In the genomic region with DNA sequence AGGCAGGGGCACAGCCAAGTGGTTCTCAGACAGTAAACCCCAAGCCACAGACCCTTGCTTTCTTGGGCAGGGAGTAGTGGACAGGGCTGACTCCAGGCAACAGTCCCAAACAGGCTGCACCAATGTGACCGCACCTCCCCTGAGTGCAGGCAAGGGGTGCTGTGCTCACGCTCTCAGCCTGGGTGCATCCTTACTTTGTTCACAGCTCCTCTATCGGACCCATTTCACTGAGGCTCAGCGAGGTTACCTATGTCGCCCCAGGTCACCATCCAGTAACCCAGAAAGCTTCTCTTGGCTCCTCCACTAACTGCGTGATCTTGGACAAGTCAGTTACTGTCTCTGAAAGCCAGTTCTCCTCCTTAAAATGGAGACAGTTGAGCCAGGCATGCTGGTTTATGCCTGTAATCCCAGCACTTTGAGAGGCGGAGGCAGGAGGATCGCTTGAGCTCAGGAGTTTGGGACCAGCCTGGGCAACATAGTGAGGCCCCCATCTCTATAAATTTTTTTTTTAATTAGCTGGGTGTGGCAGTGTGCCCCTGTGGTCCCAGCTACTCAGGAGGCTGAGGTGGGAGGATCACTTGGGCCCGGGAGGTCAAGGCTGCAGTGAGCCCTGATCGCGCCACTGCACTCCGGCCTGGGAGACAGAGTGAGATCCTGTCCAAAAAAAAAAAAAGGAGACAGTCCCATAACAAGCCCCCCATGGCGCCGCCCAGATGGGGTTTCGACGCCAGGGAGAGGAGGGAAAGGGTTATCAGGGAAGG, we compare ENCODE assay signal across 8 cellular contexts. TPM values are rescaled to one million over a fixed set of nuclear protein-coding genes. Genes with fewer than 3 reads are reported as not detected.
DNase-seq lines count a peak whose midpoint lies in the region; ATAC-seq, FAIRE-seq and TF ChIP-seq lines count a peak whose summit lies in the region.

No MANE protein-coding gene starts in this region.

- peaks cover 0 to 18% (median 3%) of the 10 kb centered on the region in 4 donors for H3K4me1 ChIP-seq in Peyer's patch
- H3K4me1 ChIP-seq in trophoblast cell (ENCODE audit: control insufficient read depth in 1 of 2, insufficient read depth in 2 of 2, low read length in 2 of 2): peaks cover 7 to 9% of the 10 kb centered on the region in 2 experiments

- no peak overlapping the region for H3K14ac ChIP-seq in trophoblast cell (ENCODE audit: low read length)

- peaks cover 3% of the 10 kb centered on the region for H3K79me1 ChIP-seq in trophoblast cell (ENCODE audit: low read length)

- no peak overlapping the region for H4K91ac ChIP-seq in trophoblast cell (ENCODE audit: low read depth, low read length)

- no peak for DNase-seq in GM06990 (ENCODE audit: extremely low read depth, insufficient read length)
- DNase-seq in Peyer's patch: no peak
- DNase-seq in erythroblast (lab: John Stamatoyannopoulos, UW): peak; percentile 16 to 28
- no peak for DNase-seq in trophoblast cell
- no peak for DNase-seq in GM12891 (ENCODE audit: insufficient read length, low spot score)
- no peak for DNase-seq in SW480 (ENCODE audit: low spot score)
- DNase-seq in pons (ENCODE audit: low spot score): no peak

- H3K9me3 ChIP-seq in Peyer's patch (no peaks in the 10 kb centered on the region), trophoblast cell (ENCODE audit: insufficient read depth, low read depth, low read length) (peaks cover 3% of the 10 kb centered on the region)

- H2BK120ac ChIP-seq in trophoblast cell (ENCODE audit: insufficient read depth, low read length, poor library complexity): no peak overlapping the region

- peak overlapping the region; percentile 79 for H4K8ac ChIP-seq in trophoblast cell (ENCODE audit: low read depth, low read length)

- no peak overlapping the region for H2BK12ac ChIP-seq in trophoblast cell (ENCODE audit: low read length)

- H3K79me2 ChIP-seq in trophoblast cell (ENCODE audit: control insufficient read depth, insufficient read depth, low read length, poor library complexity): peaks cover 3% of the 10 kb centered on the region

- WGBS in trophoblast cell (ENCODE audit: extremely low coverage, insufficient coverage, insufficient read length): no CpG with 5 or more reads among the region's 16 CpGs

- H3K18ac ChIP-seq in trophoblast cell (ENCODE audit: low read length): no peak overlapping the region

- peaks cover 10% of the 10 kb centered on the region for H3K36me3 ChIP-seq in GM06990 (ENCODE audit: control insufficient read depth, insufficient read depth, low read length)
- peaks cover 0 to 18% (median 0%) of the 10 kb centered on the region in 3 donors for H3K36me3 ChIP-seq in Peyer's patch
- peaks cover 3 to 15% of the 10 kb centered on the region in 2 experiments for H3K36me3 ChIP-seq in trophoblast cell (ENCODE audit: control insufficient read depth in 1 of 2, insufficient read depth in 2 of 2, low read length in 2 of 2)

- H3K27ac ChIP-seq in Peyer's patch: peak overlapping the region in 2 of 4 donors; percentile 76 to 86
- H3K27ac ChIP-seq in trophoblast cell (ENCODE audit: low read depth, low read length): no peak overlapping the region

- no peak overlapping the region for H3K9ac ChIP-seq in trophoblast cell (ENCODE audit: low read length)

- H3K4ac ChIP-seq in trophoblast cell (ENCODE audit: low read depth, low read length): no peak overlapping the region

- peak overlapping the region; percentile 80 for H2AFZ ChIP-seq in trophoblast cell (ENCODE audit: insufficient read depth, low read length, poor library complexity)

- H3K4me3 ChIP-seq in GM06990 (replicated peaks; ENCODE audit: low read depth, low read length) (peak overlapping the region; percentile 81), Peyer's patch (peak overlapping the region; percentile 73 to 99 (median 92)), trophoblast cell (ENCODE audit: low read depth, low read length) (peak overlapping the region; percentile 72)

- no peak for TF ChIP-seq POLR2A in Peyer's patch (IDR thresholded peaks at IDR 0.05)
- no peak for TF ChIP-seq POLR2A in erythroblast (IDR thresholded peaks at IDR 0.05; ENCODE audit: low read length)
- no peak for TF ChIP-seq POLR2A in GM12891 (IDR thresholded peaks at IDR 0.05; ENCODE audit: low read depth, low read length)

- H4K12ac ChIP-seq in trophoblast cell (ENCODE audit: low read depth, low read length): no peak overlapping the region

- no peak for ATAC-seq in HG02759 (IDR thresholded peaks at IDR 0.05; ENCODE audit: unreplicated experiment)

- TF ChIP-seq CTCF in GM06990 (IDR thresholded peaks at IDR 0.05; ENCODE audit: insufficient read depth, low read length, poor library complexity, severe bottlenecking) (no peak), Peyer's patch (IDR thresholded peaks at IDR 0.05) (no peak)

- H3K27me3 ChIP-seq in GM06990 (replicated peaks; ENCODE audit: control insufficient read depth, insufficient read depth, low read length): peaks cover 4% of the 10 kb centered on the region; the same call in 1 of the 2 replicates
- H3K27me3 ChIP-seq in Peyer's patch: no peaks in the 10 kb centered on the region
- H3K27me3 ChIP-seq in trophoblast cell (ENCODE audit: insufficient read depth, low read length): no peaks in the 10 kb centered on the region

- no peak for FAIRE-seq in GM12891 (lab: Jason Lieb, UNC)

- peak overlapping the region; percentile 99 for H3K4me2 ChIP-seq in trophoblast cell (ENCODE audit: low read length)

- H3K23ac ChIP-seq in trophoblast cell (ENCODE audit: low read length): no peak overlapping the region

- no peak overlapping the region for H2AK5ac ChIP-seq in trophoblast cell (ENCODE audit: low read length)

- no peak overlapping the region for H2BK5ac ChIP-seq in trophoblast cell (ENCODE audit: low read depth, low read length, poor library complexity)

TF ChIP-seq in GM12891, 5 proteins besides CTCF, POLR2A, EP300 and RAD21:
- TF ChIP-seq TAF1 (IDR thresholded peaks at IDR 0.05; ENCODE audit: low read depth, low read length) (no peak), SPI1 (IDR thresholded peaks at IDR 0.05; ENCODE audit: low read depth, low read length) (no peak), PAX5 (IDR thresholded peaks at IDR 0.05; ENCODE audit: insufficient read depth, low read length, severe bottlenecking) (no peak), POLR2AphosphoS5 (IDR thresholded peaks at IDR 0.05; ENCODE audit: low read depth, low read length) (no peak), POU2F2 (IDR thresholded peaks at IDR 0.05; ENCODE audit: low read depth, low read length) (no peak)

RNA-seq across cellular contexts. Expression of a gene that starts 0.8 kb away (rescaled TPM):
- 10 to 100 TPM; 23.1 to 41.2 (median 32.5) TPM for total RNA-seq in Peyer's patch
- polyA plus RNA-seq in trophoblast cell (2013): 14.5 and 15.1 TPM in 2 replicates
- polyA plus RNA-seq in GM12891 (2012; ENCODE audit: low read depth, missing spikeins): 8.2 TPM

Comparison
In these comparisons a context has a peak if more than half of its experiments do, and no peak if none do; other contexts are left out.
1. DNase-seq: peak in erythroblast (2 of 2); none in GM06990 (single experiment), Peyer's patch (0 of 3), trophoblast cell (0 of 2), GM12891 (single experiment), SW480 (single experiment) and pons (single experiment).
2. Peak in every context shown above with its lines, with median percentiles within 50 percentile points of each other: H3K4me3 ChIP-seq.